Comparison of ENCODE assay signal across 8 cellular contexts in genomic region chr16:48218473-48218872, GRCh38. TPM values are rescaled to one million over a fixed set of nuclear protein-coding genes. Genes with fewer than 3 reads are reported as not detected.
"Had no signal": no experiment of that assay in that cellular context is flagged by ENCODE, and none has a peak within 500 bp of the region (broad histone marks: within the 10 kb centered on the region; RNA-seq: fewer than 3 reads in every experiment).

No MANE protein-coding gene starts in this region.

- ATAC-seq: HCT116 had no signal

- H3K4me3 Mint-ChIP-seq: HFFc6, IgD-negative memory B cell had no signal

- H3K27ac Mint-ChIP-seq: HFFc6, IgD-negative memory B cell had no signal

- H3K9me3 Mint-ChIP-seq: HFFc6, IgD-negative memory B cell had no signal

- DNase-seq: GM23248, GOT3, H7, HFFc6, KBM-7 had no signal

- H3K4me1 Mint-ChIP-seq: IgD-negative memory B cell had no signal

RNA-seq across cellular contexts. Expression of gene ABCC11, which starts 28.9 kb away (rescaled TPM):
- total RNA-seq: HT-29 had no signal
